In the genomic region with DNA sequence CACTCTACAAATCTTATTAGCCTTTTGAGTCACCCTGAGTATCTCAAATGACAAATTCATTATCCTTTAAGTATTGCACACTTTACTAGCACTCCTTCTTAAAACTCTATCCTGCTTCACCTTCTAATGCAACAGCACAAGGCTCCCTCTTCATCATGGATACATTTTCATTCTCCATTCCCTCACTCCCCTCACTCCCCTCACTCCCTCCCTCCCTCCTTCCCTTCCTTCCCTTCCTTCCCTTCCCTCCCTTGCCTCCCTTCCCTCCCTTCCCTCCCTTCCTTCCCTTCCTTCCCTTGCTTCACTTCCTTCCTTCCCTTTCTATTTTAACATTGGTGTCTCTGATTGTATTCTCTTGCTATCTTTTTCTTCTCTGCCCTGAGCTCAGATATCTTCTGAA, we compare ENCODE assay signal across 29 cellular contexts.
"Had no signal": no experiment of that assay in that cellular context is flagged by ENCODE, and none has a peak within 500 bp of the region (broad histone marks: within the 10 kb centered on the region; RNA-seq: fewer than 3 reads in every experiment).

No MANE protein-coding gene starts in this region.

- DNase-seq: activated CD4-positive, alpha-beta memory T cell treated with anti-CD3 and anti-CD28 coated beads for 36 hours; activated CD4-positive, alpha-beta T cell treated with anti-CD3 and anti-CD28 coated beads for 36 hours; activated CD4-positive, alpha-beta T cell treated with anti-CD3 and anti-CD28 coated beads, Interleukin-2, amount 10 ng/mL, durations not matched to agents 24 days and 14 days; activated CD4-positive, CD25-positive, alpha-beta regulatory T cell; activated CD4-positive, CD25-positive, alpha-beta regulatory T cell treated with anti-CD3 and anti-CD28 coated beads, Interleukin-2, amount 50 U/mL, for 72 hours; activated CD8-positive, alpha-beta memory T cell treated with anti-CD3 and anti-CD28 coated beads, Interleukin-2, amount 10 ng/mL, durations not matched to agents 7 days and 5 days; activated CD8-positive, alpha-beta memory T cell treated with anti-CD3 and anti-CD28 coated beads, Interleukin-2, amount 50 U/mL, for 4 hours; activated CD8-positive, alpha-beta T cell treated with anti-CD3 and anti-CD28 coated beads, Interleukin-2, amount 10 ng/mL, durations not matched to agents 7 days and 5 days; activated effector memory CD4-positive, alpha-beta T cell treated with anti-CD3 and anti-CD28 coated beads, Interleukin-2, amount 50 U/mL, for 16 hours; activated naive CD4-positive, alpha-beta T cell treated with anti-CD3 and anti-CD28 coated beads for 36 hours; activated naive CD8-positive, alpha-beta T cell treated with anti-CD3 and anti-CD28 coated beads for 36 hours; activated naive CD8-positive, alpha-beta T cell treated with anti-CD3 and anti-CD28 coated beads, Interleukin-2, amount 50 U/mL, for 24 hours; activated T-cell treated with anti-CD3 and anti-CD28 coated beads, Interleukin-2, amount 50 U/mL, for 1 hour; activated T-cell treated with anti-CD3 and anti-CD28 coated beads, Interleukin-2, amount 50 U/mL, for 48 hours; adrenal gland; amygdala; aorta; body of pancreas; caudate nucleus; cortex of kidney; dermis blood vessel endothelial cell; effector CD4-positive, alpha-beta T cell; effector memory CD8-positive, alpha-beta T cell; erythroblast; foreskin keratinocyte; gastrocnemius medialis; glutamatergic neuron; heart left ventricle had no signal

- H3K27me3 ChIP-seq: adrenal gland, body of pancreas, esophagus muscularis mucosa, foreskin keratinocyte, gastrocnemius medialis, heart left ventricle had no signal

- H3K36me3 ChIP-seq: adrenal gland, esophagus muscularis mucosa, gastrocnemius medialis, heart left ventricle had no signal

- H3K4me3 ChIP-seq: adrenal gland, body of pancreas, esophagus muscularis mucosa, gastrocnemius medialis, heart left ventricle had no signal

- H3K4me1 ChIP-seq: esophagus muscularis mucosa, gastrocnemius medialis, heart left ventricle had no signal

- ATAC-seq: activated CD4-positive, alpha-beta T cell treated with anti-CD3 and anti-CD28 coated beads for 36 hours; activated CD8-positive, alpha-beta memory T cell treated with anti-CD3 and anti-CD28 coated beads, Interleukin-2, amount 10 ng/mL, durations not matched to agents 7 days and 5 days; activated CD8-positive, alpha-beta T cell treated with anti-CD3 and anti-CD28 coated beads, Interleukin-2, amount 10 ng/mL, durations not matched to agents 7 days and 5 days; activated naive CD8-positive, alpha-beta T cell treated with anti-CD3 and anti-CD28 coated beads, Interleukin-2, amount 50 U/mL, for 24 hours; body of pancreas; effector memory CD8-positive, alpha-beta T cell; gastrocnemius medialis; heart left ventricle had no signal

- H3K27ac ChIP-seq: adrenal gland, body of pancreas, esophagus muscularis mucosa, foreskin keratinocyte, gastrocnemius medialis, heart left ventricle had no signal

- H3K9me3 ChIP-seq: adrenal gland, body of pancreas, esophagus muscularis mucosa, gastrocnemius medialis, heart left ventricle had no signal
